8 cellular contexts compared by ENCODE assay signal in the genomic region with DNA sequence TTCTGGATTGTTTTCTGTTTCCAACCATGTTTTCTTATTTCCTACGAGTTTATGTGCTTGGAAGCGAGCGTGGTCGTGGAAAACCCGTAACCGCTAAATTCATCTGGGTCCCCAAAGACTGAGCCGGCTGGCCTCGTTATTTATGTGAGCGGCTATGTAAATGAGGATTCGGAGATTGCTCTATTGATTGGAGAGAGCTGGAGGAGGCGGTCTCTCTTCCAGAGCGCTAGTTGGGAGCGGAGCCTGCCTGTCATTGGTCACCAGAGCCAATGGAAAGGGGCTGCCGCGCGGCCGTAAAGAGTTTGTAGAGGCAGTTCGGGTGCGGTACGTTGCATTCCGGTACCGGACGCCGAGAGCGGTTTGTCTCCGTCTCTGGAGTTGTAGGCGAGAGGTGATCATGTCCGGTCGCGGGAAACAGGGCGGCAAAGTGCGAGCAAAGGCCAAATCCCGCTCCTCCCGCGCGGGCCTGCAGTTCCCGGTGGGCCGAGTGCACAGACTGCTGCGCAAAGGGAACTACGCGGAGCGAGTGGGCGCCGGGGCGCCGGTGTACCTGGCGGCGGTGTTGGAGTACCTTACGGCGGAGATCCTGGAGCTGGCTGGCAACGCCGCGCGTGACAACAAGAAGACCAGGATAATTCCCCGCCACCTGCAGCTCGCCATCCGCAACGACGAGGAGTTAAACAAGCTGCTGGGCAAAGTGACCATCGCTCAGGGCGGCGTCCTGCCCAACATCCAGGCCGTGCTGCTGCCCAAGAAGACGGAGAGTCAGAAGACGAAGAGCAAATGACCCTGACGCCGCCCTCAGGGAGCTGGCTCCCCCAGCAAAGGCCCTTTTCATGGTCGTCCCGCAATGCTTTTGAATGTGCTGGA. TPM values are rescaled to one million over a fixed set of nuclear protein-coding genes. Genes with fewer than 3 reads are reported as not detected.
DNase-seq lines count a peak whose midpoint lies in the region; ATAC-seq and TF ChIP-seq lines count a peak whose summit lies in the region.

No MANE protein-coding gene starts in this region.

- no peaks in the 10 kb centered on the region for H3K36me3 ChIP-seq in lower lobe of right lung

- peak; percentile 93 for DNase-seq in NCI-H2227 (lab: John Stamatoyannopoulos, UW; ENCODE audit: unreplicated experiment)
- DNase-seq in activated CD8-positive, alpha-beta memory T cell treated with anti-CD3 and anti-CD28 coated beads for 1 hour (ENCODE audit: extremely low read depth in 1 of 2, low read depth in 1 of 2) = peak; percentile 71 to 74
- DNase-seq in effector CD8-positive, alpha-beta T cell (lab: John Stamatoyannopoulos, UW) = peak; percentile 81
- DNase-seq in lower lobe of right lung = peak; percentile 96
- DNase-seq in stimulated activated CD4-positive, alpha-beta T cell treated with anti-CD3 and anti-CD28 coated beads, Interleukin-4, amount 100 ng/mL, for 48 hours (ENCODE audit: low read depth in 2 of 2) = peak; percentile 80 to 87
- no peak for DNase-seq in NCI-H187 treated with DMSO at 0.1 percent for 48 hours (lab: John Stamatoyannopoulos, UW)

- ATAC-seq in HG02642 (IDR thresholded peaks at IDR 0.05; ENCODE audit: poor library complexity, unreplicated experiment) (peak; percentile 61), lower lobe of right lung (peak; percentile 86 to 90)

- peaks cover 23% of the 10 kb centered on the region for H3K4me1 ChIP-seq in lower lobe of right lung

- intact Hi-C loops in lower lobe of right lung (cut with DNase I) = no loop called here

- H3K4me3 ChIP-seq in GM12875 (ENCODE audit: low read depth, low read length) (peak overlapping the region; percentile 97), lower lobe of right lung (peak overlapping the region; percentile 75)

- TF ChIP-seq CTCF in GM12875 (IDR thresholded peaks at IDR 0.05; ENCODE audit: borderline replicate concordance, insufficient read depth, low read depth, low read length) (no peak), lower lobe of right lung (IDR thresholded peaks at IDR 0.05) (no peak)

- H3K9me3 ChIP-seq in lower lobe of right lung = no peaks in the 10 kb centered on the region

- H3K27ac ChIP-seq in lower lobe of right lung = peak overlapping the region; percentile 97

- H3K27me3 ChIP-seq in lower lobe of right lung (ENCODE audit: low read depth) = no peaks in the 10 kb centered on the region

RNA-seq across cellular contexts. Expression of a gene that starts 29.0 kb away (rescaled TPM):
- 49.3 TPM for total RNA-seq in lower lobe of right lung

RNA-seq across cellular contexts. Expression of a gene that starts 29.2 kb away (rescaled TPM):
- total RNA-seq in lower lobe of right lung = 0.77 TPM

RNA-seq across cellular contexts. Expression of a gene that starts 39.7 kb away (rescaled TPM):
- total RNA-seq in lower lobe of right lung = 0.68 TPM
